ENCODE assay signal across 8 cellular contexts in genomic region chr11:65857500-65858353, GRCh38. TPM values are rescaled to one million over a fixed set of nuclear protein-coding genes. Genes with fewer than 3 reads are reported as not detected.
DNase-seq lines count a peak whose midpoint lies in the region; ATAC-seq and TF ChIP-seq lines count a peak whose summit lies in the region.

Gene CFL1, minus strand, starts transcription at chr11:65858180. Its CDS starts 81 bp downstream, at chr11:65858099.

- H3K36me3 ChIP-seq in BJ (ENCODE audit: control insufficient read depth, insufficient read depth, low read length) (peaks cover 33% of the 10 kb centered on the region), right lobe of liver (peaks cover 6 to 45% (median 22%) of the 10 kb centered on the region in 4 donors)

- peak; percentile 99 for TF ChIP-seq POLR2A in right lobe of liver (IDR thresholded peaks at IDR 0.05)

- CTCF ChIA-PET in BJ (lab: Yijun Ruan, JAX): interaction anchor here (0.8 to 4.5 kb wide), 5 partner anchors 15 to 131 kb away, joined by 3 to 44 read pairs (median 4); partner anchors contain the start of genes CCDC85B, EFEMP2 and FIBP

- 0% methylated on average over 19 of the region's 121 CpGs for WGBS in right lobe of liver (ENCODE audit: insufficient coverage, low coverage, low lambda C conversion rate, missing lambda C conversion rate)

- H3K4me1 ChIP-seq in right lobe of liver: peaks cover 0 to 26% (median 4%) of the 10 kb centered on the region in 4 donors

- intact Hi-C loops in right lobe of liver (cut with DNase I): no loop called here

- no peak for TF ChIP-seq CTCF in BJ (IDR thresholded peaks at IDR 0.05; ENCODE audit: insufficient read depth, low read depth, low read length)
- TF ChIP-seq CTCF in right lobe of liver (IDR thresholded peaks at IDR 0.05): no peak

- ATAC-seq in GM19328 (IDR thresholded peaks at IDR 0.05; ENCODE audit: unreplicated experiment): peak; percentile 37
- ATAC-seq in HG03520 (IDR thresholded peaks at IDR 0.05; ENCODE audit: unreplicated experiment): peak; percentile 43
- ATAC-seq in right lobe of liver: peak; percentile 71 to 78 (median 74)

- peak within 1 kb of the TSS; percentile 94 to 96 (median 95) for H3K27ac ChIP-seq in right lobe of liver

- no peaks in the 10 kb centered on the region for H3K27me3 ChIP-seq in BJ (ENCODE audit: control insufficient read depth, insufficient read depth, low read length)
- no peaks in the 10 kb centered on the region for H3K27me3 ChIP-seq in right lobe of liver

- H3K9me3 ChIP-seq in right lobe of liver: no peaks in the 10 kb centered on the region

- H3K4me3 ChIP-seq in BJ (ENCODE audit: low read depth, low read length) (peak within 1 kb of the TSS; percentile 91), right lobe of liver (peak within 1 kb of the TSS; percentile 86 to 98 (median 97))

- POLR2A ChIA-PET in BJ (lab: Charles Lee): interaction anchor here (0.5 to 1.0 kb wide), 8 partner anchors 11 to 439 kb away, joined by 3 to 11 read pairs (median 4); partner anchors contain the start of genes CCDC85B and LTBP3

- DNase-seq in BJ (ENCODE audit: low read depth) (peak; percentile 81), NCI-H774 (lab: John Stamatoyannopoulos, UW) (peak; percentile 98), dermis blood vessel endothelial cell (peak; percentile 98), right lobe of liver (peak; percentile 99)
- DNase-seq in activated CD4-positive, alpha-beta T cell treated with anti-CD3 and anti-CD28 coated beads, Interleukin-2, amount 50 U/mL, for 48 hours: peak; percentile 97 to 98
- DNase-seq in stimulated activated CD4-positive, alpha-beta T cell treated with anti-CD3 and anti-CD28 coated beads, Interleukin-4, amount 100 ng/mL, for 24 hours: peak; percentile 97

RNA-seq across cellular contexts. Expression of gene CFL1, which starts in this region (rescaled TPM):
- polyA plus RNA-seq in BJ (2011; rRNA removed): 1,912 and 2,736 TPM in 2 replicates
- polyA minus RNA-seq in BJ (2011; rRNA and poly(A)+ RNA removed): 1,413 and 1,917 TPM in 2 replicates
- total RNA-seq in dermis blood vessel endothelial cell: 1,118 and 1,698 TPM in 2 replicates
- 100 to 1,000 TPM; 219 to 503 (median 313) TPM for total RNA-seq in right lobe of liver

Comparison
In these comparisons a context has a peak if more than half of its experiments do, and no peak if none do; other contexts are left out.
1. Peak in every context shown above with its lines: DNase-seq, ATAC-seq, H3K4me3 ChIP-seq and H3K27ac ChIP-seq.